20 cellular contexts compared by ENCODE assay signal in the genomic region with DNA sequence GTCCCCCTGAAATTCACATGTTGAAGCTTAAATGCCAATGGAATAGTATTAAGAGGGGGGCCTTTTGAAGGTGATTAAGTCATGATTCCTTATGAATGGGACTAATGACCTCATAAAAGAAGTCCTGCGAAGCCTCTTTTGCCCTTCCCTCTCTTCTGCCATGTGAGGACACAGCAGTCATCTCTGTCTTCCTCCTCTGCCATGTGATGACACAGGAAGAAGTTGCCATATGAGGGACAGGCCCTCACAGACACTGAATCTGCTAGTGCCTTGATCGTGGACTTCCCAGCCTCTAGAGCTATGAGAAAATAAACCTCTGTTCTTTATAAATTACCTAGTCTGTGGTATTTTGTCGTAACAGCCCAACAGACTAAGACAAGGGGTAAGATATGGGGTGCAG.
A peak's percentile ranks its signal among the peaks of the same experiment; 100 is the strongest.
DNase-seq lines count a peak whose midpoint lies in the region; ATAC-seq, FAIRE-seq and TF ChIP-seq lines count a peak whose summit lies in the region.
"Had no signal": no experiment of that assay in that cellular context is flagged by ENCODE, and none has a peak within 500 bp of the region (broad histone marks: within the 10 kb centered on the region; RNA-seq: fewer than 3 reads in every experiment).

No MANE protein-coding gene starts in this region.

- no peak overlapping the region for H3K4me3 ChIP-seq in upper lobe of right lung
- no peak overlapping the region for H3K4me3 ChIP-seq in neural progenitor cell

- H3K27ac Mint-ChIP-seq in activated naive CD8-positive, alpha-beta T cell treated with anti-CD3 and anti-CD28 coated beads, Interleukin-2, amount 10 ng/mL, durations not matched to agents 7 days and 5 days, result peak overlapping the region; percentile 21
- H3K27ac Mint-ChIP-seq in activated naive CD8-positive, alpha-beta T cell treated with anti-CD3 and anti-CD28 coated beads, Interleukin-2, amount 50 U/mL, for 24 hours, result no peak overlapping the region
- H3K27ac Mint-ChIP-seq in dendritic cell treated with granulocyte-macrophage colony-stimulating factor and Interleukin-4, amounts not matched to agents 40 ng/mL and 50 ng/mL, for 4 days, result peak overlapping the region; percentile 20
- H3K27ac Mint-ChIP-seq in neural progenitor cell, result no peak overlapping the region

- H3K4me1 ChIP-seq in upper lobe of right lung (peaks cover 11% of the 10 kb centered on the region), neural progenitor cell (no peaks in the 10 kb centered on the region)

- no peaks in the 10 kb centered on the region for H4K20me1 ChIP-seq in neural progenitor cell (ENCODE audit: low read depth)

- H3K36me3 ChIP-seq in upper lobe of right lung, result no peaks in the 10 kb centered on the region
- H3K36me3 ChIP-seq in neural progenitor cell, result no peaks in the 10 kb centered on the region

- no peak overlapping the region for H3K4me2 ChIP-seq in neural progenitor cell

- DNase-seq in activated naive CD8-positive, alpha-beta T cell treated with anti-CD3 and anti-CD28 coated beads, Interleukin-2, amount 10 ng/mL, durations not matched to agents 7 days and 5 days, result no peak
- no peak for DNase-seq in activated naive CD8-positive, alpha-beta T cell treated with anti-CD3 and anti-CD28 coated beads, Interleukin-2, amount 50 U/mL, for 24 hours
- DNase-seq in GM19239 (ENCODE audit: insufficient read length, low spot score), result no peak
- no peak for DNase-seq in upper lobe of right lung
- DNase-seq in neural progenitor cell (ENCODE audit: low spot score), result no peak
- DNase-seq in GM19238 (ENCODE audit: insufficient read length, low spot score), result no peak
- no peak for DNase-seq in NCI-H128 (lab: John Stamatoyannopoulos, UW; ENCODE audit: unreplicated experiment)
- DNase-seq: AML-193; CD4-positive, alpha-beta memory T cell; DMS79; GOT3; MV-4-11; NCI-H1417 treated with DMSO at 0.1 percent for 48 hours; NCI-H2029; NCI-H2171 treated with DMSO at 0.1 percent for 48 hours; NCI-H446 treated with DMSO at 0.1 percent for 48 hours; NCI-H748 treated with DMSO at 0.1 percent for 48 hours had no signal

- H3K4me1 Mint-ChIP-seq in activated naive CD8-positive, alpha-beta T cell treated with anti-CD3 and anti-CD28 coated beads, Interleukin-2, amount 10 ng/mL, durations not matched to agents 7 days and 5 days, result peaks cover 24% of the 10 kb centered on the region
- peaks cover 22% of the 10 kb centered on the region for H3K4me1 Mint-ChIP-seq in activated naive CD8-positive, alpha-beta T cell treated with anti-CD3 and anti-CD28 coated beads, Interleukin-2, amount 50 U/mL, for 24 hours
- peaks cover 35% of the 10 kb centered on the region for H3K4me1 Mint-ChIP-seq in dendritic cell treated with granulocyte-macrophage colony-stimulating factor and Interleukin-4, amounts not matched to agents 40 ng/mL and 50 ng/mL, for 4 days (ENCODE audit: low read depth)
- H3K4me1 Mint-ChIP-seq in neural progenitor cell, result no peaks in the 10 kb centered on the region

- H3K27ac ChIP-seq in upper lobe of right lung, result no peak overlapping the region
- H3K27ac ChIP-seq in neural progenitor cell, result no peak overlapping the region
- H3K27ac ChIP-seq: RWPE1 had no signal

- H2AFZ ChIP-seq in neural progenitor cell (replicated peaks), result no peak overlapping the region

- no peaks in the 10 kb centered on the region for H3K27me3 ChIP-seq in upper lobe of right lung
- no peaks in the 10 kb centered on the region for H3K27me3 ChIP-seq in neural progenitor cell

- no peaks in the 10 kb centered on the region for H3F3A ChIP-seq in neural progenitor cell (ENCODE audit: low read depth)

- TF ChIP-seq CTCF in upper lobe of right lung (IDR thresholded peaks at IDR 0.05) (no peak), neural progenitor cell (IDR thresholded peaks at IDR 0.05) (no peak)

- no peak overlapping the region for H3K4me3 Mint-ChIP-seq in activated naive CD8-positive, alpha-beta T cell treated with anti-CD3 and anti-CD28 coated beads, Interleukin-2, amount 10 ng/mL, durations not matched to agents 7 days and 5 days
- no peak overlapping the region for H3K4me3 Mint-ChIP-seq in activated naive CD8-positive, alpha-beta T cell treated with anti-CD3 and anti-CD28 coated beads, Interleukin-2, amount 50 U/mL, for 24 hours
- no peak overlapping the region for H3K4me3 Mint-ChIP-seq in dendritic cell treated with granulocyte-macrophage colony-stimulating factor and Interleukin-4, amounts not matched to agents 40 ng/mL and 50 ng/mL, for 4 days
- no peak overlapping the region for H3K4me3 Mint-ChIP-seq in neural progenitor cell
- H3K4me3 Mint-ChIP-seq: CD4-positive, alpha-beta memory T cell had no signal

- no peak overlapping the region for H3K9ac ChIP-seq in neural progenitor cell

- H3K36me3 Mint-ChIP-seq in activated naive CD8-positive, alpha-beta T cell treated with anti-CD3 and anti-CD28 coated beads, Interleukin-2, amount 10 ng/mL, durations not matched to agents 7 days and 5 days, result peaks cover 56% of the 10 kb centered on the region
- H3K36me3 Mint-ChIP-seq in activated naive CD8-positive, alpha-beta T cell treated with anti-CD3 and anti-CD28 coated beads, Interleukin-2, amount 50 U/mL, for 24 hours (ENCODE audit: low read depth), result peaks cover 21% of the 10 kb centered on the region
- H3K36me3 Mint-ChIP-seq in dendritic cell treated with granulocyte-macrophage colony-stimulating factor and Interleukin-4, amounts not matched to agents 40 ng/mL and 50 ng/mL, for 4 days (ENCODE audit: low read depth), result peaks cover 14% of the 10 kb centered on the region
- no peaks in the 10 kb centered on the region for H3K36me3 Mint-ChIP-seq in neural progenitor cell

- POLR2A ChIA-PET in activated naive CD8-positive, alpha-beta T cell treated with anti-CD3 and anti-CD28 coated beads, Interleukin-2, amount 10 ng/mL, durations not matched to agents 7 days and 5 days (lab: Charles Lee), result interaction anchor here (0.6 to 4.3 kb wide), 5 partner anchors 14 to 163 kb away, joined by 3 to 32 read pairs (median 4); partner anchors contain the start of gene NEMF

- H3K9me3 Mint-ChIP-seq in activated naive CD8-positive, alpha-beta T cell treated with anti-CD3 and anti-CD28 coated beads, Interleukin-2, amount 10 ng/mL, durations not matched to agents 7 days and 5 days, result peaks cover 12% of the 10 kb centered on the region
- H3K9me3 Mint-ChIP-seq in activated naive CD8-positive, alpha-beta T cell treated with anti-CD3 and anti-CD28 coated beads, Interleukin-2, amount 50 U/mL, for 24 hours, result peaks cover 12% of the 10 kb centered on the region
- peaks cover 25% of the 10 kb centered on the region for H3K9me3 Mint-ChIP-seq in dendritic cell treated with granulocyte-macrophage colony-stimulating factor and Interleukin-4, amounts not matched to agents 40 ng/mL and 50 ng/mL, for 4 days
- H3K9me3 Mint-ChIP-seq in neural progenitor cell, result peaks cover 3% of the 10 kb centered on the region

- no peaks in the 10 kb centered on the region for H3K27me3 Mint-ChIP-seq in activated naive CD8-positive, alpha-beta T cell treated with anti-CD3 and anti-CD28 coated beads, Interleukin-2, amount 10 ng/mL, durations not matched to agents 7 days and 5 days
- no peaks in the 10 kb centered on the region for H3K27me3 Mint-ChIP-seq in activated naive CD8-positive, alpha-beta T cell treated with anti-CD3 and anti-CD28 coated beads, Interleukin-2, amount 50 U/mL, for 24 hours
- H3K27me3 Mint-ChIP-seq in dendritic cell treated with granulocyte-macrophage colony-stimulating factor and Interleukin-4, amounts not matched to agents 40 ng/mL and 50 ng/mL, for 4 days, result peaks cover 3% of the 10 kb centered on the region
- no peaks in the 10 kb centered on the region for H3K27me3 Mint-ChIP-seq in neural progenitor cell (ENCODE audit: insufficient read depth, low read depth)
- H3K27me3 Mint-ChIP-seq: CD4-positive, alpha-beta memory T cell had no signal

- ATAC-seq in activated naive CD8-positive, alpha-beta T cell treated with anti-CD3 and anti-CD28 coated beads, Interleukin-2, amount 10 ng/mL, durations not matched to agents 7 days and 5 days (ENCODE audit: low read depth), result no peak
- ATAC-seq in activated naive CD8-positive, alpha-beta T cell treated with anti-CD3 and anti-CD28 coated beads, Interleukin-2, amount 50 U/mL, for 24 hours, result no peak
- peak; percentile 45 for ATAC-seq in upper lobe of right lung

- H3K79me2 ChIP-seq in neural progenitor cell (ENCODE audit: low read depth), result no peaks in the 10 kb centered on the region

- H3K9me3 ChIP-seq in upper lobe of right lung, result peaks cover 8% of the 10 kb centered on the region
- no peaks in the 10 kb centered on the region for H3K9me3 ChIP-seq in neural progenitor cell (ENCODE audit: low read depth)

- intact Hi-C loops in dendritic cell treated with granulocyte-macrophage colony-stimulating factor and Interleukin-4, amounts not matched to agents 40 ng/mL and 50 ng/mL, for 4 days (cut with micrococcal nuclease), result no loop called here
- intact Hi-C loops in upper lobe of right lung (cut with DNase I), result no loop called here

- peak; percentile 31 for FAIRE-seq in GM19239 (lab: Jason Lieb, UNC)
- FAIRE-seq: D721Med had no signal

Comparison
In these comparisons a context has a peak if more than half of its experiments do, and no peak if none do; other contexts are left out.
1. H3K27ac Mint-ChIP-seq: peak in activated naive CD8-positive, alpha-beta T cell treated with anti-CD3 and anti-CD28 coated beads, Interleukin-2, amount 10 ng/mL, durations not matched to agents 7 days and 5 days (single experiment) and dendritic cell treated with granulocyte-macrophage colony-stimulating factor and Interleukin-4, amounts not matched to agents 40 ng/mL and 50 ng/mL, for 4 days (single experiment); none in activated naive CD8-positive, alpha-beta T cell treated with anti-CD3 and anti-CD28 coated beads, Interleukin-2, amount 50 U/mL, for 24 hours (single experiment) and neural progenitor cell (single experiment).